Comparison of ENCODE assay signal across 8 cellular contexts in genomic region chr5:138641547-138642298, GRCh38.
DNase-seq lines count a peak whose midpoint lies in the region; ATAC-seq and TF ChIP-seq lines count a peak whose summit lies in the region.

No MANE protein-coding gene starts in this region.

- peaks cover 0 to 3% (median 0%) of the 10 kb centered on the region in 7 donors for H3K9me3 Mint-ChIP-seq in naive B cell
- H3K9me3 Mint-ChIP-seq in stimulated activated effector memory CD8-positive, alpha-beta T cell treated with anti-CD3 and anti-CD28 coated beads, Interleukin-12 subunit alpha, Interleukin-12 subunit beta, amount 100 ng/mL, for 72 hours, result no peaks in the 10 kb centered on the region

- H3K36me3 Mint-ChIP-seq in naive B cell, result no peaks in the 10 kb centered on the region
- H3K36me3 Mint-ChIP-seq in stimulated activated effector memory CD8-positive, alpha-beta T cell treated with anti-CD3 and anti-CD28 coated beads, Interleukin-12 subunit alpha, Interleukin-12 subunit beta, amount 100 ng/mL, for 72 hours, result no peaks in the 10 kb centered on the region

- H3K4me1 Mint-ChIP-seq in naive B cell, result peaks cover 0 to 4% (median 0%) of the 10 kb centered on the region in 3 donors
- H3K4me1 Mint-ChIP-seq in stimulated activated effector memory CD8-positive, alpha-beta T cell treated with anti-CD3 and anti-CD28 coated beads, Interleukin-12 subunit alpha, Interleukin-12 subunit beta, amount 100 ng/mL, for 72 hours, result no peaks in the 10 kb centered on the region

- intact Hi-C loops in esophagus muscularis mucosa (cut with DNase I), result loop anchor here (5.0 kb wide), 1 partner anchor 621 kb away; no protein-coding TSS in a partner anchor

- no peaks in the 10 kb centered on the region for H3F3A ChIP-seq in GM23248 (ENCODE audit: insufficient read depth)

- DNase-seq in AG08396 (ENCODE audit: low spot score) (peak; percentile 70), GM23248 (peak; percentile 86), NOMO-1 treated with DMSO at 0.1 percent for 48 hours (lab: John Stamatoyannopoulos, UW; ENCODE audit: unreplicated experiment) (peak; percentile 70), esophagus muscularis mucosa (ENCODE audit: extremely low spot score) (no peak), naive B cell (peak; percentile 20)
- peak; percentile 74 for DNase-seq in activated CD8-positive, alpha-beta memory T cell treated with anti-CD3 and anti-CD28 coated beads, Interleukin-2, amount 50 U/mL, for 4 hours
- peak; percentile 80 to 89 for DNase-seq in stimulated activated effector memory CD8-positive, alpha-beta T cell treated with anti-CD3 and anti-CD28 coated beads, Interleukin-12 subunit alpha, Interleukin-12 subunit beta, amount 100 ng/mL, for 72 hours (ENCODE audit: low spot score in 2 of 2)

- in situ Hi-C loops in GM23248 (cut with MboI), result loop anchor here (10.0 kb wide), 1 partner anchor 623 kb away; no protein-coding TSS in a partner anchor

- ATAC-seq in naive B cell (ENCODE audit: low read depth in 2 of 2) (peak; percentile 57 to 60), GM21717 (IDR thresholded peaks at IDR 0.05; ENCODE audit: unreplicated experiment) (no peak)
- peak; percentile 78 for ATAC-seq in stimulated activated effector memory CD8-positive, alpha-beta T cell treated with anti-CD3 and anti-CD28 coated beads, Interleukin-12 subunit alpha, Interleukin-12 subunit beta, amount 100 ng/mL, for 72 hours

- H3K36me3 ChIP-seq in GM23248 (ENCODE audit: low read depth) (no peaks in the 10 kb centered on the region), esophagus muscularis mucosa (no peaks in the 10 kb centered on the region)

- H3K27me3 Mint-ChIP-seq in naive B cell, result peaks cover 36 to 46% (median 38%) of the 10 kb centered on the region in 3 donors

- H3K27ac Mint-ChIP-seq in naive B cell, result no peak overlapping the region
- no peak overlapping the region for H3K27ac Mint-ChIP-seq in stimulated activated effector memory CD8-positive, alpha-beta T cell treated with anti-CD3 and anti-CD28 coated beads, Interleukin-12 subunit alpha, Interleukin-12 subunit beta, amount 100 ng/mL, for 72 hours

- no peaks in the 10 kb centered on the region for H3K4me1 ChIP-seq in GM23248 (ENCODE audit: insufficient read depth)
- peaks cover 0 to 7% (median 2%) of the 10 kb centered on the region in 4 donors for H3K4me1 ChIP-seq in esophagus muscularis mucosa

- H3K9me3 ChIP-seq in GM23248 (ENCODE audit: low read depth), result no peaks in the 10 kb centered on the region
- H3K9me3 ChIP-seq in esophagus muscularis mucosa, result no peaks in the 10 kb centered on the region

- H3K4me3 ChIP-seq in GM23248, result no peak overlapping the region
- no peak overlapping the region for H3K4me3 ChIP-seq in esophagus muscularis mucosa

- no peak for TF ChIP-seq POLR2A in esophagus muscularis mucosa (IDR thresholded peaks at IDR 0.05; ENCODE audit: low read depth)

- no peaks in the 10 kb centered on the region for H3K79me2 ChIP-seq in GM23248 (ENCODE audit: insufficient read depth)

- TF ChIP-seq EP300 in esophagus muscularis mucosa (IDR thresholded peaks at IDR 0.05), result no peak

- H3K4me2 ChIP-seq in GM23248 (ENCODE audit: unreplicated experiment), result peak overlapping the region; percentile 38

- H3K27me3 ChIP-seq in GM23248 (replicated peaks; ENCODE audit: insufficient read depth) (no peaks in the 10 kb centered on the region), esophagus muscularis mucosa (no peaks in the 10 kb centered on the region)

- no peaks in the 10 kb centered on the region for H3K9me2 ChIP-seq in GM23248 (ENCODE audit: insufficient read depth)

- no peaks in the 10 kb centered on the region for H4K20me1 ChIP-seq in GM23248 (ENCODE audit: insufficient read depth)

- H3K4me3 Mint-ChIP-seq in naive B cell, result no peak overlapping the region
- H3K4me3 Mint-ChIP-seq in stimulated activated effector memory CD8-positive, alpha-beta T cell treated with anti-CD3 and anti-CD28 coated beads, Interleukin-12 subunit alpha, Interleukin-12 subunit beta, amount 100 ng/mL, for 72 hours, result no peak overlapping the region

- no peak overlapping the region for H3K9ac ChIP-seq in GM23248

- WGBS in GM23248 (ENCODE audit: low coverage in 1 of 2, low lambda C conversion rate in 2 of 2, missing lambda C conversion rate in 2 of 2), 2 experiments, result 37 to 39% methylated on average over 18 of the region's 18 CpGs
- WGBS in esophagus muscularis mucosa, result 63% methylated on average over 17 of the region's 18 CpGs

- H2AFZ ChIP-seq in GM23248, result no peak overlapping the region

- no peak overlapping the region for H3K27ac ChIP-seq in GM23248
- H3K27ac ChIP-seq in esophagus muscularis mucosa (replicated peaks in 1 of 4), result no peak overlapping the region

- peak; percentile 42 to 66 (median 51) for TF ChIP-seq CTCF in esophagus muscularis mucosa (IDR thresholded peaks at IDR 0.05)
